Comparison of ENCODE assay signal across 8 cellular contexts in genomic region chr17:67717624-67718324, GRCh38. TPM values are rescaled to one million over a fixed set of nuclear protein-coding genes. Genes with fewer than 3 reads are reported as not detected.
A peak's percentile ranks its signal among the peaks of the same experiment; 100 is the strongest.
DNase-seq lines count a peak whose midpoint lies in the region; ATAC-seq and TF ChIP-seq lines count a peak whose summit lies in the region.

Gene NOL11, plus strand, starts transcription at chr17:67717936. Its CDS starts 12 bp downstream, at chr17:67717948.

- H3K27me3 ChIP-seq in DOHH2 (ENCODE audit: control insufficient read depth, low read length) (no peaks in the 10 kb centered on the region), Peyer's patch (no peaks in the 10 kb centered on the region), esophagus (ENCODE audit: control insufficient read depth in 1 of 2, insufficient read depth in 2 of 2, low read length in 2 of 2) (no peaks in the 10 kb centered on the region), muscle layer of colon (ENCODE audit: control insufficient read depth in 1 of 2, insufficient read depth in 2 of 2, low read length in 2 of 2) (no peaks in the 10 kb centered on the region)

- H3K27ac ChIP-seq in DOHH2 (ENCODE audit: low read depth, low read length) (peak within 1 kb of the TSS; percentile 84), KOPT-K1 (ENCODE audit: low read depth, low read length, poor library complexity, severe bottlenecking) (peak within 1 kb of the TSS; percentile 89), Peyer's patch (peak within 1 kb of the TSS; percentile 80 to 91 (median 88)), esophagus (ENCODE audit: low read depth in 2 of 2, low read length in 1 of 2) (peak within 1 kb of the TSS; percentile 84 to 96), muscle layer of colon (ENCODE audit: low read depth, low read length) (peak within 1 kb of the TSS; percentile 73)

- H3K4me1 ChIP-seq in DOHH2 (ENCODE audit: control insufficient read depth, low read length), result peaks cover 24% of the 10 kb centered on the region
- peaks cover 0 to 15% (median 5%) of the 10 kb centered on the region in 4 donors for H3K4me1 ChIP-seq in Peyer's patch
- peaks cover 0 to 4% of the 10 kb centered on the region in 2 donors for H3K4me1 ChIP-seq in esophagus (ENCODE audit: control insufficient read depth in 2 of 2, insufficient read depth in 2 of 2, low read length in 1 of 2)
- peaks cover 11% of the 10 kb centered on the region for H3K4me1 ChIP-seq in muscle layer of colon (ENCODE audit: insufficient read depth, low read length)

- ATAC-seq in GM21786 (IDR thresholded peaks at IDR 0.05; ENCODE audit: unreplicated experiment), result peak; percentile 95

- H3K79me2 ChIP-seq in DOHH2 (ENCODE audit: control insufficient read depth, low read length), result peaks cover 54% of the 10 kb centered on the region

- TF ChIP-seq CTCF in DOHH2 (IDR thresholded peaks at IDR 0.05; ENCODE audit: low read depth, low read length, poor library complexity, severe bottlenecking), result peak; percentile 93
- TF ChIP-seq CTCF in Peyer's patch (IDR thresholded peaks at IDR 0.05), result peak; percentile 90 to 99 (median 97)

- DNase-seq in Peyer's patch, result peak; percentile 98 to 100 (median 99)
- DNase-seq in activated T-cell treated with anti-CD3 and anti-CD28 coated beads, Interleukin-2, amount 50 U/mL, for 48 hours, result peak; percentile 99 to 100
- DNase-seq in stimulated activated CD8-positive, alpha-beta memory T cell treated with anti-CD3 and anti-CD28 coated beads, Interleukin-7, amount 100 ng/mL, for 24 hours (ENCODE audit: low read depth), result peak; percentile 96

- H3K36me3 ChIP-seq in DOHH2 (ENCODE audit: control insufficient read depth, low read length) (peaks cover 50% of the 10 kb centered on the region), KOPT-K1 (ENCODE audit: insufficient read depth, low read length) (peaks cover 36% of the 10 kb centered on the region), Peyer's patch (peaks cover 0 to 25% (median 0%) of the 10 kb centered on the region in 3 donors), esophagus (ENCODE audit: control insufficient read depth in 2 of 2, insufficient read depth in 2 of 2, low read length in 1 of 2) (peaks cover 2 to 5% of the 10 kb centered on the region in 2 donors), muscle layer of colon (ENCODE audit: insufficient read depth, low read length) (peaks cover 27% of the 10 kb centered on the region)

- H3K9me3 ChIP-seq in DOHH2 (ENCODE audit: control insufficient read depth, insufficient read depth, low read length), result no peaks in the 10 kb centered on the region
- H3K9me3 ChIP-seq in KOPT-K1 (ENCODE audit: insufficient read depth, low read length, poor library complexity, severe bottlenecking), result no peaks in the 10 kb centered on the region
- H3K9me3 ChIP-seq in Peyer's patch, result no peaks in the 10 kb centered on the region
- no peaks in the 10 kb centered on the region for H3K9me3 ChIP-seq in esophagus (ENCODE audit: control insufficient read depth in 2 of 2, insufficient read depth in 1 of 2, low read depth in 1 of 2, low read length in 1 of 2)
- no peaks in the 10 kb centered on the region for H3K9me3 ChIP-seq in muscle layer of colon (ENCODE audit: low read length)

- H3K4me2 ChIP-seq in DOHH2 (ENCODE audit: low read length), result peak within 1 kb of the TSS; percentile 87

- no peaks in the 10 kb centered on the region for H4K20me1 ChIP-seq in DOHH2 (ENCODE audit: control insufficient read depth, insufficient read depth, low read depth, low read length)

- H3K9me2 ChIP-seq in DOHH2 (replicated peaks; ENCODE audit: control insufficient read depth, low read length), result no peaks in the 10 kb centered on the region

- 0% methylated on average over 49 of the region's 49 CpGs for WGBS in esophagus, 2 donors

- H3K9ac ChIP-seq in muscle layer of colon (ENCODE audit: low read length), result peak within 1 kb of the TSS; percentile 93

- TF ChIP-seq POLR2A in Peyer's patch (IDR thresholded peaks at IDR 0.05), result peak; percentile 86 to 95

- H3K4me3 ChIP-seq in DOHH2 (ENCODE audit: low read length), result peak within 1 kb of the TSS; percentile 85
- peak within 1 kb of the TSS; percentile 71 to 93 (median 83) for H3K4me3 ChIP-seq in Peyer's patch
- H3K4me3 ChIP-seq in esophagus (ENCODE audit: low read depth in 1 of 2, low read length in 2 of 2), result peak within 1 kb of the TSS; percentile 92 to 99
- H3K4me3 ChIP-seq in muscle layer of colon (ENCODE audit: low read depth in 1 of 2, low read length in 2 of 2), result peak within 1 kb of the TSS; percentile 93 to 97

- H3F3A ChIP-seq in DOHH2 (ENCODE audit: control insufficient read depth, insufficient read depth), result peaks cover 7% of the 10 kb centered on the region; the same call in 1 of the 2 replicates

RNA-seq across cellular contexts. Expression of gene NOL11, which starts in this region (rescaled TPM):
- 10 to 100 TPM; 20.3 to 92.4 (median 26.2) TPM for total RNA-seq in Peyer's patch
- 10 to 100 TPM; 23.0 to 25.4 TPM for polyA plus RNA-seq in esophagus

Comparison
In these comparisons a context has a peak if more than half of its experiments do, and no peak if none do; other contexts are left out.
1. Peak in every context shown above with its lines: DNase-seq, ATAC-seq, H3K4me3 ChIP-seq and H3K27ac ChIP-seq.